Comparison of ENCODE assay signal across 9 cellular contexts in genomic region chr15:52006702-52007340, GRCh38. TPM values are rescaled to one million over a fixed set of nuclear protein-coding genes. Genes with fewer than 3 reads are reported as not detected.
DNase-seq lines count a peak whose midpoint lies in the region; ATAC-seq and TF ChIP-seq lines count a peak whose summit lies in the region.
"Had no signal": no experiment of that assay in that cellular context is flagged by ENCODE, and none has a peak within 500 bp of the region (broad histone marks: within the 10 kb centered on the region; RNA-seq: fewer than 3 reads in every experiment).

No MANE protein-coding gene starts in this region.

- H3K27ac Mint-ChIP-seq in CD4-positive, alpha-beta memory T cell: peak overlapping the region in 1 of 7 donors; percentile 58

- WGBS in right lobe of liver (ENCODE audit: insufficient coverage, low coverage, low lambda C conversion rate, missing lambda C conversion rate): 60% methylated on average over 3 of the region's 3 CpGs

- peaks cover 10 to 38% (median 27%) of the 10 kb centered on the region in 4 donors for H3K4me1 Mint-ChIP-seq in CD4-positive, alpha-beta memory T cell

- H3K4me3 ChIP-seq in right lobe of liver: no peak overlapping the region
- no peak overlapping the region for H3K4me3 ChIP-seq in CD4-positive, alpha-beta memory T cell (ENCODE audit: low read length in 2 of 2)
- H3K4me3 ChIP-seq in effector memory CD4-positive, alpha-beta T cell (ENCODE audit: insufficient read depth, low read depth, low read length, poor library complexity, severe bottlenecking): no peak overlapping the region

- H3K27me3 ChIP-seq in right lobe of liver: no peaks in the 10 kb centered on the region
- no peaks in the 10 kb centered on the region for H3K27me3 ChIP-seq in CD4-positive, alpha-beta memory T cell (ENCODE audit: insufficient read depth, low read length)
- no peaks in the 10 kb centered on the region for H3K27me3 ChIP-seq in effector memory CD4-positive, alpha-beta T cell (replicated peaks; ENCODE audit: control insufficient read depth, insufficient read depth, low read length, poor library complexity, severe bottlenecking)

- no peaks in the 10 kb centered on the region for H3K36me3 Mint-ChIP-seq in CD4-positive, alpha-beta memory T cell

- POLR2A ChIA-PET in CD4-positive, alpha-beta memory T cell (lab: Charles Lee; ENCODE audit: partially characterized antibody): interaction anchor here (1.0 to 1.9 kb wide), 3 partner anchors 13 to 39 kb away, joined by 3 to 5 read pairs (median 3); partner anchors contain the start of gene LEO1

- H3K9me3 ChIP-seq in right lobe of liver: no peaks in the 10 kb centered on the region
- no peaks in the 10 kb centered on the region for H3K9me3 ChIP-seq in CD4-positive, alpha-beta memory T cell (ENCODE audit: control insufficient read depth in 1 of 2, low read length in 2 of 2)
- H3K9me3 ChIP-seq in effector memory CD4-positive, alpha-beta T cell (ENCODE audit: control insufficient read depth, low read length): no peaks in the 10 kb centered on the region

- ATAC-seq in GM18867 (IDR thresholded peaks at IDR 0.05; ENCODE audit: unreplicated experiment): peak; percentile 23
- peak; percentile 33 for ATAC-seq in GM21723 (IDR thresholded peaks at IDR 0.05; ENCODE audit: unreplicated experiment)
- ATAC-seq in HG03565 (IDR thresholded peaks at IDR 0.05; ENCODE audit: unreplicated experiment): peak; percentile 20
- peak; percentile 10 to 53 (median 38) for ATAC-seq in right lobe of liver

- no peaks in the 10 kb centered on the region for H3K9me3 Mint-ChIP-seq in CD4-positive, alpha-beta memory T cell

- CTCF ChIA-PET in CD4-positive, alpha-beta memory T cell (lab: Charles Lee; ENCODE audit: partially characterized antibody): interaction anchor here (0.9 to 1.5 kb wide), 4 partner anchors 22 to 221 kb away, joined by 3 to 5 read pairs (median 4); no protein-coding TSS in a partner anchor

- peak overlapping the region in 2 of 8 donors; percentile 14 to 39 for H3K4me3 Mint-ChIP-seq in CD4-positive, alpha-beta memory T cell

- H3K27ac ChIP-seq in right lobe of liver: no peak overlapping the region
- H3K27ac ChIP-seq in CD4-positive, alpha-beta memory T cell (ENCODE audit: low read depth, low read length): no peak overlapping the region
- no peak overlapping the region for H3K27ac ChIP-seq in effector memory CD4-positive, alpha-beta T cell (ENCODE audit: insufficient read depth, low read length, poor library complexity, severe bottlenecking)
- H3K27ac ChIP-seq: HL-60 had no signal

- TF ChIP-seq CTCF in right lobe of liver (IDR thresholded peaks at IDR 0.05): no peak

- H3K4me1 ChIP-seq in right lobe of liver: peaks cover 0 to 11% (median 0%) of the 10 kb centered on the region in 4 donors
- H3K4me1 ChIP-seq in CD4-positive, alpha-beta memory T cell (ENCODE audit: insufficient read depth, low read length): peaks cover 37% of the 10 kb centered on the region
- no peaks in the 10 kb centered on the region for H3K4me1 ChIP-seq in effector memory CD4-positive, alpha-beta T cell (ENCODE audit: control insufficient read depth, insufficient read depth, low read length, poor library complexity, severe bottlenecking)

- DNase-seq in right lobe of liver (no peak), DMS 273 treated with DMSO at 0.1 percent for 48 hours (lab: John Stamatoyannopoulos, UW) (no peak), GM03348 (ENCODE audit: low spot score) (no peak)
- no peak for DNase-seq in CD4-positive, alpha-beta memory T cell
- no peak for DNase-seq in effector memory CD4-positive, alpha-beta T cell

- no peaks in the 10 kb centered on the region for H3K27me3 Mint-ChIP-seq in CD4-positive, alpha-beta memory T cell

- no peak for TF ChIP-seq POLR2A in right lobe of liver (IDR thresholded peaks at IDR 0.05)

- no peaks in the 10 kb centered on the region for H3K36me3 ChIP-seq in right lobe of liver
- H3K36me3 ChIP-seq in CD4-positive, alpha-beta memory T cell (ENCODE audit: insufficient read depth, low read length): no peaks in the 10 kb centered on the region
- H3K36me3 ChIP-seq in effector memory CD4-positive, alpha-beta T cell (ENCODE audit: control insufficient read depth, insufficient read depth, low read length): no peaks in the 10 kb centered on the region

- intact Hi-C loops in right lobe of liver (cut with DNase I): no loop called here
- intact Hi-C loops in CD4-positive, alpha-beta memory T cell (cut with micrococcal nuclease): no loop called here

RNA-seq across cellular contexts. Expression of gene MAPK6, which starts 12.2 kb away (rescaled TPM):
- 10 to 100 TPM; 15.8 to 35.8 (median 22.3) TPM for total RNA-seq in right lobe of liver
- total RNA-seq in CD4-positive, alpha-beta memory T cell: 10 to 100 TPM; 18.2 to 24.0 TPM
- 1 to 10 TPM; 7.1 to 8.0 TPM for polyA plus RNA-seq in CD4-positive, alpha-beta memory T cell

RNA-seq across cellular contexts. Expression of gene LEO1, which starts 35.2 kb away (rescaled TPM):
- 10 to 100 TPM in 4 of 6 experiments, 1 to 10 TPM in 2; 8.9 to 20.6 (median 11.9) TPM for total RNA-seq in right lobe of liver
- 10 to 100 TPM; 21.7 to 22.2 TPM for total RNA-seq in CD4-positive, alpha-beta memory T cell
- polyA plus RNA-seq in CD4-positive, alpha-beta memory T cell: 10 to 100 TPM; 12.6 to 28.0 TPM
